18 cellular contexts compared by ENCODE assay signal in genomic region chr17:45575126-45575885, GRCh38.
DNase-seq lines count a peak whose midpoint lies in the region; ATAC-seq and TF ChIP-seq lines count a peak whose summit lies in the region.
"Had no signal": no experiment of that assay in that cellular context is flagged by ENCODE, and none has a peak within 500 bp of the region (broad histone marks: within the 10 kb centered on the region; RNA-seq: fewer than 3 reads in every experiment).

No MANE protein-coding gene starts in this region.

- H3K4me1 ChIP-seq in Karpas-422 (ENCODE audit: low read length) (peaks cover 20% of the 10 kb centered on the region), esophagus squamous epithelium (peaks cover 21 to 68% (median 42%) of the 10 kb centered on the region in 3 donors), upper lobe of right lung (no peaks in the 10 kb centered on the region)
- H3K4me1 ChIP-seq: SJCRH30 had no signal

- no peaks in the 10 kb centered on the region for H3K9me3 Mint-ChIP-seq in activated CD4-positive, alpha-beta T cell treated with anti-CD3 and anti-CD28 coated beads for 36 hours (ENCODE audit: low read depth)
- H3K9me3 Mint-ChIP-seq: activated CD4-positive, alpha-beta memory T cell treated with anti-CD3 and anti-CD28 coated beads, Interleukin-2, amount 10 ng/mL, durations not matched to agents 7 days and 5 days; activated T-helper 1 cell treated with anti-CD3 and anti-CD28 coated beads, Interleukin-12 subunit alpha, Interleukin-12 subunit beta, Interleukin-2, Interleukin-4 antibody, amounts not matched to agents 30 ng/mL and 10 ng/mL and 1 ng/mL, durations not matched to agents 14 hours and 24 hours and 36 hours; CD8-positive, alpha-beta T cell had no signal

- peaks cover 71% of the 10 kb centered on the region for H3K79me2 ChIP-seq in Karpas-422 (ENCODE audit: low read length)

- no peak for TF ChIP-seq CTCF in esophagus squamous epithelium (IDR thresholded peaks at IDR 0.05)
- no peak for TF ChIP-seq CTCF in upper lobe of right lung (IDR thresholded peaks at IDR 0.05)

- H3K4me2 ChIP-seq in Karpas-422 (ENCODE audit: low read depth, low read length, poor library complexity, severe bottlenecking): no peak overlapping the region

- H3K36me3 Mint-ChIP-seq in activated CD4-positive, alpha-beta T cell treated with anti-CD3 and anti-CD28 coated beads for 36 hours (ENCODE audit: low read depth): peaks cover 3% of the 10 kb centered on the region

- POLR2A ChIA-PET in activated CD4-positive, alpha-beta T cell treated with anti-CD3 and anti-CD28 coated beads for 36 hours (lab: Charles Lee): no interaction called here

- peaks cover 18% of the 10 kb centered on the region; the same call in 1 of the 2 replicates for H3K36me3 ChIP-seq in Karpas-422 (ENCODE audit: insufficient read depth, low read length)
- peaks cover 0 to 5% (median 0%) of the 10 kb centered on the region in 3 donors for H3K36me3 ChIP-seq in esophagus squamous epithelium
- no peaks in the 10 kb centered on the region for H3K36me3 ChIP-seq in upper lobe of right lung
- H3K36me3 ChIP-seq: SJCRH30, thoracic aorta had no signal

- H3K27ac ChIP-seq in Karpas-422 (ENCODE audit: low read length) (no peak overlapping the region), esophagus squamous epithelium (peak overlapping the region in 3 of 4 donors; percentile 74 to 83 (median 77)), upper lobe of right lung (no peak overlapping the region)
- H3K27ac ChIP-seq: SJCRH30 had no signal

- H3K9me3 ChIP-seq in Karpas-422 (ENCODE audit: low read length): no peaks in the 10 kb centered on the region
- no peaks in the 10 kb centered on the region for H3K9me3 ChIP-seq in esophagus squamous epithelium
- no peaks in the 10 kb centered on the region for H3K9me3 ChIP-seq in upper lobe of right lung
- H3K9me3 ChIP-seq: SJCRH30, thoracic aorta had no signal

- ATAC-seq in activated CD4-positive, alpha-beta T cell treated with anti-CD3 and anti-CD28 coated beads for 36 hours: peak; percentile 53
- peak; percentile 25 for ATAC-seq in stimulated activated naive CD8-positive, alpha-beta T cell treated with anti-CD3 and anti-CD28 coated beads, Interleukin-15, Interleukin-2, amounts not matched to agents 100 U/mL and 50 U/mL, for 24 hours
- ATAC-seq in GM21367 (IDR thresholded peaks at IDR 0.05; ENCODE audit: unreplicated experiment) (no peak), upper lobe of right lung (no peak)
- ATAC-seq: CD8-positive, alpha-beta T cell had no signal

- no peak overlapping the region for H3K9ac ChIP-seq in Karpas-422 (ENCODE audit: low read length)

- CTCF ChIA-PET in activated CD4-positive, alpha-beta T cell treated with anti-CD3 and anti-CD28 coated beads for 36 hours (lab: Charles Lee): no interaction called here

- H3K27ac Mint-ChIP-seq in activated CD4-positive, alpha-beta T cell treated with anti-CD3 and anti-CD28 coated beads for 36 hours: no peak overlapping the region
- H3K27ac Mint-ChIP-seq: activated CD4-positive, alpha-beta memory T cell treated with anti-CD3 and anti-CD28 coated beads, Interleukin-2, amount 10 ng/mL, durations not matched to agents 7 days and 5 days; activated T-helper 1 cell treated with anti-CD3 and anti-CD28 coated beads, Interleukin-12 subunit alpha, Interleukin-12 subunit beta, Interleukin-2, Interleukin-4 antibody, amounts not matched to agents 30 ng/mL and 10 ng/mL and 1 ng/mL, durations not matched to agents 14 hours and 24 hours and 36 hours; CD8-positive, alpha-beta T cell had no signal

- H4K20me1 ChIP-seq in Karpas-422 (ENCODE audit: insufficient read depth, low read depth, low read length): peaks cover 3% of the 10 kb centered on the region; the same call in 1 of the 2 replicates

- no peak for DNase-seq in activated CD4-positive, alpha-beta T cell treated with anti-CD3 and anti-CD28 coated beads for 36 hours
- DNase-seq in activated CD4-positive, alpha-beta T cell treated with anti-CD3 and anti-CD28 coated beads, Interleukin-2, amount 50 U/mL, for 4 hours: no peak
- peak; percentile 41 for DNase-seq in Karpas-422
- DNase-seq in esophagus squamous epithelium (lab: John Stamatoyannopoulos, UW): no peak
- DNase-seq in stimulated activated naive CD8-positive, alpha-beta T cell treated with anti-CD3 and anti-CD28 coated beads, Interleukin-15, Interleukin-2, amounts not matched to agents 100 U/mL and 50 U/mL, for 24 hours: no peak
- DNase-seq in upper lobe of right lung: no peak
- no peak for DNase-seq in NCI-H1105 (lab: John Stamatoyannopoulos, UW)
- DNase-seq: activated CD4-positive, alpha-beta memory T cell treated with anti-CD3 and anti-CD28 coated beads, Interleukin-2, amount 10 ng/mL, durations not matched to agents 7 days and 5 days; aorta; CD8-positive, alpha-beta T cell; glutamatergic neuron; mesendoderm; NCI-H187; NCI-H69; SJCRH30 had no signal

- H3K4me1 Mint-ChIP-seq in activated CD4-positive, alpha-beta T cell treated with anti-CD3 and anti-CD28 coated beads for 36 hours: peaks cover 38% of the 10 kb centered on the region

- no peak for TF ChIP-seq POLR2A in esophagus squamous epithelium (IDR thresholded peaks at IDR 0.05)

- intact Hi-C loops in activated CD4-positive, alpha-beta T cell treated with anti-CD3 and anti-CD28 coated beads for 36 hours (cut with DNase I, micrococcal nuclease): no loop called here
- intact Hi-C loops in esophagus squamous epithelium (cut with DNase I) (no loop called here), upper lobe of right lung (cut with DNase I) (no loop called here)

- H3K4me3 Mint-ChIP-seq in activated CD4-positive, alpha-beta T cell treated with anti-CD3 and anti-CD28 coated beads for 36 hours: no peak overlapping the region
- H3K4me3 Mint-ChIP-seq: activated CD4-positive, alpha-beta memory T cell treated with anti-CD3 and anti-CD28 coated beads, Interleukin-2, amount 10 ng/mL, durations not matched to agents 7 days and 5 days; activated T-helper 1 cell treated with anti-CD3 and anti-CD28 coated beads, Interleukin-12 subunit alpha, Interleukin-12 subunit beta, Interleukin-2, Interleukin-4 antibody, amounts not matched to agents 30 ng/mL and 10 ng/mL and 1 ng/mL, durations not matched to agents 14 hours and 24 hours and 36 hours; CD8-positive, alpha-beta T cell had no signal

- H3K4me3 ChIP-seq in Karpas-422 (ENCODE audit: low read length) (no peak overlapping the region), esophagus squamous epithelium (no peak overlapping the region), upper lobe of right lung (no peak overlapping the region)
- H3K4me3 ChIP-seq: SJCRH30, thoracic aorta had no signal

- H3K27me3 ChIP-seq in Karpas-422 (ENCODE audit: low read length) (no peaks in the 10 kb centered on the region), esophagus squamous epithelium (no peaks in the 10 kb centered on the region), upper lobe of right lung (no peaks in the 10 kb centered on the region)
- H3K27me3 ChIP-seq: SJCRH30 had no signal

- no peak overlapping the region for H2AFZ ChIP-seq in Karpas-422 (ENCODE audit: low read length)

- H3K27me3 Mint-ChIP-seq in activated CD4-positive, alpha-beta T cell treated with anti-CD3 and anti-CD28 coated beads for 36 hours: no peaks in the 10 kb centered on the region
- H3K27me3 Mint-ChIP-seq: activated CD4-positive, alpha-beta memory T cell treated with anti-CD3 and anti-CD28 coated beads, Interleukin-2, amount 10 ng/mL, durations not matched to agents 7 days and 5 days had no signal

- H3K9me2 ChIP-seq in Karpas-422 (replicated peaks; ENCODE audit: insufficient read depth, low read length): no peaks in the 10 kb centered on the region

- 72 to 85% methylated on average over 1 of the region's 1 CpG for WGBS in esophagus squamous epithelium, 2 donors

Comparison
In these comparisons a context has a peak if more than half of its experiments do, and no peak if none do; other contexts are left out.
1. ATAC-seq: peak in activated CD4-positive, alpha-beta T cell treated with anti-CD3 and anti-CD28 coated beads for 36 hours (single experiment) and stimulated activated naive CD8-positive, alpha-beta T cell treated with anti-CD3 and anti-CD28 coated beads, Interleukin-15, Interleukin-2, amounts not matched to agents 100 U/mL and 50 U/mL, for 24 hours (single experiment); none in GM21367 (single experiment) and upper lobe of right lung (single experiment).
2. H3K27ac ChIP-seq: peak in esophagus squamous epithelium (3 of 4); none in Karpas-422 (single experiment) and upper lobe of right lung (single experiment).